Comparison of ENCODE assay signal across 12 cellular contexts in the genomic region with DNA sequence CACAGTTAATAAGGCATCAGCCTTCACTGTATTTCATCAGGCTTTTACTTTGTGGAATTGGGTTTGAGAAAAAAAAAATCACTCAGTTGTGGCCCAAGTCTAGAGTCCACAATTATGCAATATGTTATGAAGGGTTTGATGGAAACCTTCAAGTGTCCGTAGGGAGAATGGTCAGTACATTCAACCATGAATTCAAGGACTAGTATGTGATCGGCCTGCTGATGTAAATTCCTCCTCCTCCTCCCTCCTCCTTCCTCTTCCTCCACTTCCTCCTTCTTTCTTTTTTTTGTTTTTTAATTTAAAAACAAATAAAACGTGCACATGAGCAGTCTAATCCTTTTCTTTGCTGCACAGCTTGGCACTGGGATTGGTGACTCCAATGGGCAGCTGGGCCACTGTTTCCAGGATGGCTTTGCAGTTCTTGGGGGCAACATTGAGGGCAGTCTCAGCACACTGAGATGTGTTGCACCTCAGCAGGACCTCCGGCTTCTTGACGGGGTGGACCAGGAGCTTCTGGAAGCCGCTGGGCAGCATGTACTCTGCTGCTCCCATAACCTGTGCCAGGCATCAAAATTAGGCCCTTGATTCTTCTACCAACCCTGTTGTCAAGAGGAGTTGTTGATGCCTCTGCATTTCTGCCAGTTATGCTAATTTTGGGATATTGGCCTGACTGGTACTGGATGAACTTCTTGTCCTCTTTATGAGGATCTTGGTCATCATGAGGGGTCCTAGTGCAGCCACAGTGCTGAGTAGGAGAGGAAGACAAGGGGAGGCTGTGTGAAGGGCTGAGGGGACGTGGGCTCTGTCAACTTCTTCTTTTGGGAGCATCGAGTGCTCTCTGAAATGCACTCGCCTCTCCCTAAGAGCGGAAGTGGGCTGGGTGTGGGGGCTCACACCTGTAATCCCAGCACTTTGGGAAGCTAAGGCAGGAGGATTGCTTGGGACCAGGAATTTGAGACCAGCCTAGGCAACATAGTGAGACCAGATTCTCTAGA. TPM values are rescaled to one million over a fixed set of nuclear protein-coding genes. Genes with fewer than 3 reads are reported as not detected.
DNase-seq lines count a peak whose midpoint lies in the region; ATAC-seq and TF ChIP-seq lines count a peak whose summit lies in the region.
"Had no signal": no experiment of that assay in that cellular context is flagged by ENCODE, and none has a peak within 500 bp of the region (broad histone marks: within the 10 kb centered on the region; RNA-seq: fewer than 3 reads in every experiment).

No MANE protein-coding gene starts in this region.

- no peaks in the 10 kb centered on the region for H3K36me3 ChIP-seq in gastrocnemius medialis

- ATAC-seq in HG03342 (IDR thresholded peaks at IDR 0.05; ENCODE audit: unreplicated experiment) (peak; percentile 14), gastrocnemius medialis (no peak), GM19455 (IDR thresholded peaks at IDR 0.05; ENCODE audit: unreplicated experiment) (no peak), GM18520 (IDR thresholded peaks at IDR 0.05; ENCODE audit: unreplicated experiment) (no peak)
- ATAC-seq: WTC11 had no signal

- in situ Hi-C loops in gastrocnemius medialis (cut with MboI; ENCODE audit: low sequenced_read_pairs in 4 of 4): no loop called here

- H3K27ac Mint-ChIP-seq in T-helper 1 cell treated with Interleukin-12 subunit alpha and Interleukin-12 subunit beta and Interleukin-4 antibody, amounts not matched to agents 30 μg/mL and 1 μg/mL, for 36 hours: peak overlapping the region; percentile 90
- H3K27ac Mint-ChIP-seq in activated T-helper 2 cell treated with anti-CD3 and anti-CD28 coated beads, Interferon-gamma antibody, Interleukin-2, Interleukin-4, amounts not matched to agents 10 μg/mL and 5 μg/mL and 100 μg/mL, durations not matched to agents 14 hours and 24 hours and 36 hours: peak overlapping the region; percentile 99
- H3K27ac Mint-ChIP-seq: WTC11 had no signal

- H3K4me1 ChIP-seq in gastrocnemius medialis: peaks cover 0 to 1% of the 10 kb centered on the region in 2 donors

- peaks cover 4% of the 10 kb centered on the region for H3K36me3 Mint-ChIP-seq in T-helper 1 cell treated with Interleukin-12 subunit alpha and Interleukin-12 subunit beta and Interleukin-4 antibody, amounts not matched to agents 30 μg/mL and 1 μg/mL, for 36 hours (ENCODE audit: low read depth)
- H3K36me3 Mint-ChIP-seq in activated T-helper 2 cell treated with anti-CD3 and anti-CD28 coated beads, Interferon-gamma antibody, Interleukin-2, Interleukin-4, amounts not matched to agents 10 μg/mL and 5 μg/mL and 100 μg/mL, durations not matched to agents 14 hours and 24 hours and 36 hours (ENCODE audit: low read depth): peaks cover 3% of the 10 kb centered on the region
- H3K36me3 Mint-ChIP-seq: WTC11 had no signal

- intact Hi-C loops in activated T-helper 2 cell treated with anti-CD3 and anti-CD28 coated beads, Interferon-gamma antibody, Interleukin-2, Interleukin-4, amounts not matched to agents 10 μg/mL and 5 μg/mL and 100 μg/mL, durations not matched to agents 14 hours and 24 hours and 36 hours (cut with micrococcal nuclease): loop anchor here (1.0 kb wide), 2 partner anchors 9 to 19 kb away; partner anchors contain the start of gene IL2RA
- intact Hi-C loops in gastrocnemius medialis (cut with DNase I; ENCODE audit: low total_unique reads): no loop called here

- no peak for TF ChIP-seq POLR2A in gastrocnemius medialis (IDR thresholded peaks at IDR 0.05)

- no peaks in the 10 kb centered on the region for H3K9me3 ChIP-seq in gastrocnemius medialis

- no peaks in the 10 kb centered on the region for H3K27me3 Mint-ChIP-seq in T-helper 1 cell treated with Interleukin-12 subunit alpha and Interleukin-12 subunit beta and Interleukin-4 antibody, amounts not matched to agents 30 μg/mL and 1 μg/mL, for 36 hours (ENCODE audit: low read depth)
- no peaks in the 10 kb centered on the region for H3K27me3 Mint-ChIP-seq in activated T-helper 2 cell treated with anti-CD3 and anti-CD28 coated beads, Interferon-gamma antibody, Interleukin-2, Interleukin-4, amounts not matched to agents 10 μg/mL and 5 μg/mL and 100 μg/mL, durations not matched to agents 14 hours and 24 hours and 36 hours (ENCODE audit: low read depth)

- TF ChIP-seq CTCF in gastrocnemius medialis (IDR thresholded peaks at IDR 0.05 in 4 of 5, conservative IDR thresholded peaks at IDR 0.05 in 1 of 5): no peak

- no peaks in the 10 kb centered on the region for H3K9me3 Mint-ChIP-seq in T-helper 1 cell treated with Interleukin-12 subunit alpha and Interleukin-12 subunit beta and Interleukin-4 antibody, amounts not matched to agents 30 μg/mL and 1 μg/mL, for 36 hours
- H3K9me3 Mint-ChIP-seq in activated T-helper 2 cell treated with anti-CD3 and anti-CD28 coated beads, Interferon-gamma antibody, Interleukin-2, Interleukin-4, amounts not matched to agents 10 μg/mL and 5 μg/mL and 100 μg/mL, durations not matched to agents 14 hours and 24 hours and 36 hours: no peaks in the 10 kb centered on the region
- H3K9me3 Mint-ChIP-seq: WTC11 had no signal

- no peak for DNase-seq in T-helper 1 cell
- no peak for DNase-seq in activated T-helper 2 cell treated with anti-CD3 and anti-CD28 coated beads, Interferon-gamma antibody, Interleukin-2, Interleukin-4, amounts not matched to agents 10 μg/mL and 5 μg/mL and 100 μg/mL, durations not matched to agents 14 hours and 24 hours and 36 hours (ENCODE audit: low spot score)
- no peak for DNase-seq in gastrocnemius medialis
- no peak for DNase-seq in glomerular visceral epithelial cell (ENCODE audit: extremely low spot score)
- DNase-seq: amygdala, NCI-H1694 had no signal

- no peaks in the 10 kb centered on the region for H3K27me3 ChIP-seq in gastrocnemius medialis

- peak overlapping the region; percentile 63 for H3K4me3 Mint-ChIP-seq in T-helper 1 cell treated with Interleukin-12 subunit alpha and Interleukin-12 subunit beta and Interleukin-4 antibody, amounts not matched to agents 30 μg/mL and 1 μg/mL, for 36 hours
- H3K4me3 Mint-ChIP-seq in activated T-helper 2 cell treated with anti-CD3 and anti-CD28 coated beads, Interferon-gamma antibody, Interleukin-2, Interleukin-4, amounts not matched to agents 10 μg/mL and 5 μg/mL and 100 μg/mL, durations not matched to agents 14 hours and 24 hours and 36 hours (ENCODE audit: low read depth): peak overlapping the region; percentile 40
- H3K4me3 Mint-ChIP-seq: WTC11 had no signal

- H3K4me1 Mint-ChIP-seq in T-helper 1 cell treated with Interleukin-12 subunit alpha and Interleukin-12 subunit beta and Interleukin-4 antibody, amounts not matched to agents 30 μg/mL and 1 μg/mL, for 36 hours (ENCODE audit: low read depth): peaks cover 73% of the 10 kb centered on the region
- peaks cover 86% of the 10 kb centered on the region for H3K4me1 Mint-ChIP-seq in activated T-helper 2 cell treated with anti-CD3 and anti-CD28 coated beads, Interferon-gamma antibody, Interleukin-2, Interleukin-4, amounts not matched to agents 10 μg/mL and 5 μg/mL and 100 μg/mL, durations not matched to agents 14 hours and 24 hours and 36 hours (ENCODE audit: low read depth)

- peak overlapping the region; percentile 23 to 59 (median 36) for H3K27ac ChIP-seq in gastrocnemius medialis

- H3K4me3 ChIP-seq in gastrocnemius medialis: no peak overlapping the region

RNA-seq across cellular contexts. Expression of gene IL2RA, which starts 9.3 kb away (rescaled TPM):
- total RNA-seq in activated T-helper 2 cell treated with anti-CD3 and anti-CD28 coated beads, Interferon-gamma antibody, Interleukin-2, Interleukin-4, amounts not matched to agents 10 μg/mL and 5 μg/mL and 100 μg/mL, durations not matched to agents 14 hours and 24 hours and 36 hours: 1,777 and 1,808 TPM in 2 replicates
- total RNA-seq in gastrocnemius medialis: 1 to 10 TPM in 1 of 4 donors, not detected in 3; 2.1 TPM
- total RNA-seq: A172 had no signal

RNA-seq across cellular contexts. Expression of gene RBM17, which starts 17.4 kb away (rescaled TPM):
- total RNA-seq in activated T-helper 2 cell treated with anti-CD3 and anti-CD28 coated beads, Interferon-gamma antibody, Interleukin-2, Interleukin-4, amounts not matched to agents 10 μg/mL and 5 μg/mL and 100 μg/mL, durations not matched to agents 14 hours and 24 hours and 36 hours: 257 and 266 TPM in 2 replicates
- 10 to 100 TPM; 53.2 to 67.4 (median 60.1) TPM for total RNA-seq in gastrocnemius medialis

Comparison
In these comparisons a context has a peak if more than half of its experiments do, and no peak if none do; other contexts are left out.
1. RNA of gene IL2RA, which starts 9.3 kb away (total RNA-seq): 1,777 to 1,808 TPM in activated T-helper 2 cell treated with anti-CD3 and anti-CD28 coated beads, Interferon-gamma antibody, Interleukin-2, Interleukin-4, amounts not matched to agents 10 μg/mL and 5 μg/mL and 100 μg/mL, durations not matched to agents 14 hours and 24 hours and 36 hours; 2.1 TPM in gastrocnemius medialis; every median in the first group is over 100 times any median in the second.